Comparison of ENCODE assay signal across 26 cellular contexts in the genomic region with DNA sequence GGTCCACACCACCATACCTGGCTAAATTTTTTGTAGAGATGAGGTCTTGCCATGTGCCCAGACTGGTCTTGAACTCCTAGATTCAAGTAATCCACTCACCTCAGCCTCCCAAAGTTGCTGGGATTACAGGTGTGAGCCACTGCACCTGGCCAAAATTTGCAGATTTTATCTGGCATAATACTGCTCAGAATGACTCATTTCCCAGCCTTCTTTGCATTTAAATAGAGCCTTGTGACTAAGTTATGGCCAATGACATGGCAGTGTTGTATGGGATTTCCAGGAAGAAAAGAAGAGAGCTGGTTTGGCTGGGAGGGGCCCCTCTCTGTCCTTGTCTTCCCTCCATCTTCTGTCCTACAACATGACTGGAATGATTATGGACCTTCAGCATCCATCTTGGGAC.
"Had no signal": no experiment of that assay in that cellular context is flagged by ENCODE, and none has a peak within 500 bp of the region (broad histone marks: within the 10 kb centered on the region; RNA-seq: fewer than 3 reads in every experiment).

No MANE protein-coding gene starts in this region.

- H3K4me1 ChIP-seq: parathyroid adenoma, psoas muscle, sigmoid colon, thyroid gland, tibial nerve, vagina had no signal

- H3K27me3 ChIP-seq: neutrophil, ovary, right lobe of liver, sigmoid colon, stomach, thyroid gland, tibial nerve, vagina had no signal

- H3K9ac ChIP-seq: parathyroid adenoma had no signal

- DNase-seq: naive thymus-derived CD8-positive, alpha-beta T cell; nephron progenitor cell; nucleus accumbens; ovary; posterior cingulate gyrus; psoas muscle; right cardiac atrium; right lobe of liver; sigmoid colon; small intestine; stimulated activated CD4-positive, alpha-beta T cell treated with anti-CD3 and anti-CD28 coated beads, Interleukin-15, amount 100 ng/mL, for 24 hours; stimulated activated CD4-positive, alpha-beta T cell treated with anti-CD3 and anti-CD28 coated beads, Interleukin-2, amount 100 ng/mL, for 24 hours; stimulated activated CD4-positive, alpha-beta T cell treated with anti-CD3 and anti-CD28 coated beads, Interleukin-2, amount 100 ng/mL, for 48 hours; stimulated activated CD4-positive, alpha-beta T cell treated with anti-CD3 and anti-CD28 coated beads, Interleukin-4, amount 100 ng/mL, for 24 hours; stimulated activated naive B cell treated with anti-CD40 and anti-IgM and Interleukin-4, amounts not matched to agents 10 μg/mL and 1 μg/mL and 100 μg/mL, for 72 hours; stimulated activated naive CD4-positive, alpha-beta T cell treated with Interleukin-2 at 50 U/mL for 16 hours; stomach; thyroid gland had no signal

- H3K79me2 ChIP-seq: parathyroid adenoma had no signal

- H3K27ac ChIP-seq: neutrophil, ovary, parathyroid adenoma, psoas muscle, right lobe of liver, sigmoid colon, stomach, thoracic aorta, thyroid gland, tibial nerve, vagina had no signal

- H3K36me3 ChIP-seq: neutrophil, ovary, right lobe of liver, sigmoid colon, stomach, thoracic aorta, thyroid gland, tibial nerve, vagina had no signal

- H3K4me3 ChIP-seq: ovary, psoas muscle, right lobe of liver, sigmoid colon, stomach, thoracic aorta, thyroid gland, tibial nerve, vagina had no signal

- FAIRE-seq: small intestine, urothelium cell line had no signal

- H2AFZ ChIP-seq: parathyroid adenoma had no signal

- ATAC-seq: naive thymus-derived CD8-positive, alpha-beta T cell; natural killer cell treated with Interleukin-12 subunit alpha and Interleukin-12 subunit beta and Interleukin-15 and Interleukin-18, amount 100 ng/mL, for 72 hours; psoas muscle; right cardiac atrium; right lobe of liver; stimulated activated effector memory CD8-positive, alpha-beta T cell treated with anti-CD3 and anti-CD28 coated beads, Interleukin-12 subunit alpha, Interleukin-12 subunit beta, amount 100 ng/mL, for 72 hours; stimulated activated naive B cell treated with anti-CD40 and anti-IgM and Interleukin-4, amounts not matched to agents 10 μg/mL and 1 μg/mL and 100 μg/mL, for 72 hours had no signal

- H3K9me3 ChIP-seq: neutrophil, ovary, psoas muscle, right lobe of liver, sigmoid colon, stomach, thoracic aorta, thyroid gland, vagina had no signal
